ENCODE assay signal across 8 cellular contexts in the genomic region with DNA sequence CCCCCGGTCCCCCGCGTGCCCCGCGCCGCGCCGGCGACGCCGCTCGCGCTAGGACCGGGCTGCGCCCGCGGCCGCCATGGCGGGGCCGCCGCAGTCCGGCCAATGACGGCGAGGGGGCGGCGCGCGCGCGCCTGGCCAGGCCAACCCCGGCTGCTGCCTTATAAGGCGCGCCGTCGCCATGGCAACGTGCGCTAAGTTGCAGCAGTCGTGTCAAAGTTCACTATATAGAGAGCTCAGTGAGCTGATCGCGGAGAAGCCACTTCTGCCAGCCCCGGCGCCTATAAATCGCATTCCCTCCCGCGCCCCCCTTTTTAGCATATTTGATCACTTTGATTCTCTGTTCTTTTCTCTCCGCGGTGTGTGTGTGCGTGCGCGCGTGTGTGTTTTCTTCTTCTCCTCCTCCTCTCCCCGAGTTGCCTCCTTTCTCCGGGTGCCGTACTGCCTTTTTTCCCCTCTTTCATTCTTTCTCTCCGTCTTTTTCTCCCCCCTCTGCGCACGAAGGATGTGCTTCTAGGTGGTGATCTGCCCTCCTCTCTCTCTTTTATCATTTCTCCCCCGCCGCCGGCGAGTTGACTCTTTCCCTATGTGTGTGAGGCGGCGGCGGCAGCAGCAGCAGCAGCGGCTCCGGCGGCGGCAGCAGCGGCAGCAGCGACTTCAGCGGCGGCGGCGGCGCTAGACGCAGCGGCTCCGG. TPM values are rescaled to one million over a fixed set of nuclear protein-coding genes. Genes with fewer than 3 reads are reported as not detected.
A peak's percentile ranks its signal among the peaks of the same experiment; 100 is the strongest.
DNase-seq lines count a peak whose midpoint lies in the region; ATAC-seq and TF ChIP-seq lines count a peak whose summit lies in the region.

Gene NR2F2 (plus strand): TSS at position 251 of the 691 bp plus-strand sequence. CDS start 1,406 bp downstream, outside the sequence.

- ATAC-seq in GM19043 (IDR thresholded peaks at IDR 0.05; ENCODE audit: low read depth, unreplicated experiment) (peak; percentile 69), HG03442 (IDR thresholded peaks at IDR 0.05; ENCODE audit: unreplicated experiment) (peak; percentile 72)
- peak; percentile 91 to 95 for ATAC-seq in natural killer cell treated with Interleukin-12 subunit alpha and Interleukin-12 subunit beta and Interleukin-15 and Interleukin-18, amount 100 ng/mL, for 72 hours

- DNase-seq in AG10803 (ENCODE audit: low read depth) (peak; percentile 99), NCI-H524 treated with DMSO at 0.1 percent for 48 hours (lab: John Stamatoyannopoulos, UW) (peak; percentile 60), foreskin fibroblast (peak; percentile 100), thyroid gland (peak; percentile 97 to 98)
- DNase-seq in activated effector memory CD4-positive, alpha-beta T cell treated with anti-CD3 and anti-CD28 coated beads, Interleukin-2, amount 50 U/mL, for 16 hours: peak; percentile 72
- DNase-seq in natural killer cell treated with Interleukin-12 subunit alpha and Interleukin-12 subunit beta and Interleukin-15 and Interleukin-18, amount 100 ng/mL, for 72 hours (ENCODE audit: low spot score): peak; percentile 84

- H3K27ac ChIP-seq in thyroid gland: peak within 1 kb of the TSS; percentile 84 to 97 (median 91)

- no peaks in the 10 kb centered on the region for H3K9me3 Mint-ChIP-seq in natural killer cell treated with Interleukin-12 subunit alpha and Interleukin-12 subunit beta and Interleukin-15 and Interleukin-18, amount 100 ng/mL, for 72 hours

- peaks cover 46 to 64% of the 10 kb centered on the region in 2 donors for H3K27me3 Mint-ChIP-seq in natural killer cell treated with Interleukin-12 subunit alpha and Interleukin-12 subunit beta and Interleukin-15 and Interleukin-18, amount 100 ng/mL, for 72 hours

- intact Hi-C loops in thyroid gland (cut with DNase I): no loop called here

- TF ChIP-seq POLR2A in thyroid gland (IDR thresholded peaks at IDR 0.05): peak; percentile 18 to 93

- TF ChIP-seq CTCF in AG10803 (conservative IDR thresholded peaks at IDR 0.05; ENCODE audit: low read length): no peak
- no peak for TF ChIP-seq CTCF in foreskin fibroblast (IDR thresholded peaks at IDR 0.05; ENCODE audit: low read depth, low read length)
- TF ChIP-seq CTCF in thyroid gland (IDR thresholded peaks at IDR 0.05): no peak

- peaks cover 15 to 28% of the 10 kb centered on the region in 2 donors for H3K36me3 ChIP-seq in thyroid gland

- peaks cover 39% of the 10 kb centered on the region for H3K36me3 Mint-ChIP-seq in natural killer cell treated with Interleukin-12 subunit alpha and Interleukin-12 subunit beta and Interleukin-15 and Interleukin-18, amount 100 ng/mL, for 72 hours

- WGBS in thyroid gland, 2 donors: 1 to 2% methylated on average over 42 to 47 of the region's 78 CpGs

- H3K27ac Mint-ChIP-seq in natural killer cell treated with Interleukin-12 subunit alpha and Interleukin-12 subunit beta and Interleukin-15 and Interleukin-18, amount 100 ng/mL, for 72 hours: peak within 1 kb of the TSS; percentile 13 to 56

- no peaks in the 10 kb centered on the region for H3K9me3 ChIP-seq in thyroid gland

- H3K27me3 ChIP-seq in thyroid gland: no peaks in the 10 kb centered on the region

- peaks cover 7 to 18% of the 10 kb centered on the region in 2 donors for H3K4me1 ChIP-seq in thyroid gland

- H3K4me3 ChIP-seq in AG10803 (ENCODE audit: low read length): peak within 1 kb of the TSS; percentile 93
- H3K4me3 ChIP-seq in foreskin fibroblast (ENCODE audit: low read depth in 1 of 2, low read length in 2 of 2): peak within 1 kb of the TSS; percentile 86 to 100
- peak within 1 kb of the TSS; percentile 35 to 74 (median 65) for H3K4me3 ChIP-seq in thyroid gland (replicated peaks in 1 of 3)

- H3K4me1 Mint-ChIP-seq in natural killer cell treated with Interleukin-12 subunit alpha and Interleukin-12 subunit beta and Interleukin-15 and Interleukin-18, amount 100 ng/mL, for 72 hours (ENCODE audit: low read depth in 2 of 2): peaks cover 15 to 26% of the 10 kb centered on the region in 2 donors

- H3K4me3 Mint-ChIP-seq in natural killer cell treated with Interleukin-12 subunit alpha and Interleukin-12 subunit beta and Interleukin-15 and Interleukin-18, amount 100 ng/mL, for 72 hours: peak within 1 kb of the TSS; percentile 98

RNA-seq across cellular contexts. Expression of gene NR2F2, which starts in this region (rescaled TPM):
- not detected for total RNA-seq in natural killer cell treated with Interleukin-12 subunit alpha and Interleukin-12 subunit beta and Interleukin-15 and Interleukin-18, amount 100 ng/mL, for 72 hours
- 10 to 100 TPM; 18.3 to 30.2 (median 20.4) TPM for total RNA-seq in thyroid gland

Comparison
In these comparisons a context has a peak if more than half of its experiments do, and no peak if none do; other contexts are left out.
1. Peak in every context shown above with its lines: DNase-seq, ATAC-seq, H3K4me3 ChIP-seq and H3K27ac ChIP-seq.
2. RNA of gene NR2F2 (total RNA-seq): 18.3 to 30.2 TPM in thyroid gland; not detected in natural killer cell treated with Interleukin-12 subunit alpha and Interleukin-12 subunit beta and Interleukin-15 and Interleukin-18, amount 100 ng/mL, for 72 hours; every median in the first group is over 10 times any median in the second.
3. Peak in DNase-seq and ATAC-seq in natural killer cell treated with Interleukin-12 subunit alpha and Interleukin-12 subunit beta and Interleukin-15 and Interleukin-18, amount 100 ng/mL, for 72 hours; RNA of the gene not detected or under 1 TPM.